8 cellular contexts compared by ENCODE assay signal in the genomic region with DNA sequence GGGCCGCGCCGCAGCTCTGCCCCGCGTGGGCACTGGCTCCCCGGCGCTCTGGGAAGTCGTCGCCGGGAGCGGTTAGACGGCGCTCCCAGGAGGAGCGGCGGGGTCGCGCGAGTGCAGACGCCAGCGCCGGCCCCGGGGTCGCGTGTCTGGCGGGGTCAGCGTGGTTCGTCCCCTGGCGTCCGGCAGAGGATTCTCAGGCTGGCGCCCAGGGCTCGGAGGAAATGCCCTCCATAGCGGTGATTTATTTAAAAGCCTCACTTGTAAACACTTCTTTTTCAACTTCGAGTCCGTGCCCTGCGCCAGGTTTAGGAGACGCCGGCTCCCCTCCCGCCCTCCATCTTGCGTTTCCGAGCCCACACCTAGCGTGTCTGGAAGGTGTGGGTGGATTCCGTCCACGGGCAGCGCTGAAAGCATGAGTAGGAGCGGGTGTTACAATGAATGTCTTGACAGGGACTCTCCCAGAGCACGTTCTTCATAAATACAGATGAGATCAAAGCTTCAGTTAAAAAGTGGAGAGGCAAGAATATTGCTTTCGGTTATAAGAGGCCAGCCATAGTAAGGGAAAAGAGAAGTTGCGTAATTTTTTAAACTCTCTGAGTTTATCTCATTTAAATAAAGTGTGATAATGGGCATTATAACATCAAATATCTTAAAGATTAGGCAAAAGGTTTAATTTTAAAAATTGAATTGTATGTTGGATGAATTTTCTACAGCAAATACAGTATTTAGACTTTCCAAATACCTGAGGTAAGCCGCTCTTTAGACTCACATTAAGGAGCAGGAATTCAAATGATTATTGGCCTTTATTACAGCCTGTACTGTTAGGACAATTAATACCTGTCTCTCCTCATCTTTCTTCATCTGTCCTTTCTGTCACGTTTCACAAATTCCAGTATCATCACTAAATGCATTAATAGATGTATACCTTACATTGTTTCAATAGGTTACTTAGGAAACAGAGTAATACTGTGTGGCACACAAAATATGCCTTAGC. TPM values are rescaled to one million over a fixed set of nuclear protein-coding genes. Genes with fewer than 3 reads are reported as not detected.
DNase-seq lines count a peak whose midpoint lies in the region; ATAC-seq and TF ChIP-seq lines count a peak whose summit lies in the region.

No MANE protein-coding gene starts in this region.

- H3K27ac Mint-ChIP-seq in activated CD8-positive, alpha-beta memory T cell treated with anti-CD3 and anti-CD28 coated beads, Interleukin-2, amount 10 ng/mL, durations not matched to agents 7 days and 5 days: peak overlapping the region; percentile 86

- peaks cover 5% of the 10 kb centered on the region for H3K36me3 Mint-ChIP-seq in activated CD8-positive, alpha-beta memory T cell treated with anti-CD3 and anti-CD28 coated beads, Interleukin-2, amount 10 ng/mL, durations not matched to agents 7 days and 5 days

- H3K36me3 ChIP-seq in mucosa of descending colon (ENCODE audit: low read depth): no peaks in the 10 kb centered on the region

- peak overlapping the region; percentile 77 for H3K4me3 ChIP-seq in epithelial cell of esophagus (ENCODE audit: low read length)
- H3K4me3 ChIP-seq in mucosa of descending colon: peak overlapping the region; percentile 57

- peak overlapping the region; percentile 91 for H3K4me3 Mint-ChIP-seq in activated CD8-positive, alpha-beta memory T cell treated with anti-CD3 and anti-CD28 coated beads, Interleukin-2, amount 10 ng/mL, durations not matched to agents 7 days and 5 days

- no peaks in the 10 kb centered on the region for H3K27me3 Mint-ChIP-seq in activated CD8-positive, alpha-beta memory T cell treated with anti-CD3 and anti-CD28 coated beads, Interleukin-2, amount 10 ng/mL, durations not matched to agents 7 days and 5 days

- TF ChIP-seq CTCF in epithelial cell of esophagus (IDR thresholded peaks at IDR 0.05; ENCODE audit: insufficient read depth, low read depth, low read length, missing control alignments) (no peak), mucosa of descending colon (IDR thresholded peaks at IDR 0.05) (no peak)

- DNase-seq in NCI-H510A treated with DMSO at 0.1 percent for 48 hours (lab: John Stamatoyannopoulos, UW): peak; percentile 25
- DNase-seq in NCI-H510A (lab: John Stamatoyannopoulos, UW): no peak
- peak; percentile 26 for DNase-seq in NCI-H226
- peak; percentile 67 for DNase-seq in activated CD8-positive, alpha-beta memory T cell treated with anti-CD3 and anti-CD28 coated beads, Interleukin-2, amount 10 ng/mL, durations not matched to agents 7 days and 5 days
- peak; percentile 63 for DNase-seq in epithelial cell of esophagus (ENCODE audit: low read depth)
- peak; percentile 52 to 72 (median 64) for DNase-seq in mucosa of descending colon
- peak; percentile 22 to 35 for DNase-seq in stimulated activated CD8-positive, alpha-beta memory T cell treated with anti-CD3 and anti-CD28 coated beads, Interleukin-4, amount 100 ng/mL, for 1 hour (ENCODE audit: low read depth in 2 of 2, low spot score in 1 of 2)

- CTCF ChIA-PET in activated CD8-positive, alpha-beta memory T cell treated with anti-CD3 and anti-CD28 coated beads, Interleukin-2, amount 10 ng/mL, durations not matched to agents 7 days and 5 days (lab: Charles Lee): interaction anchor here (0.8 to 1.8 kb wide), 5 partner anchors 10 to 88 kb away, joined by 3 to 6 read pairs (median 3); no protein-coding TSS in a partner anchor

- H3K4me1 Mint-ChIP-seq in activated CD8-positive, alpha-beta memory T cell treated with anti-CD3 and anti-CD28 coated beads, Interleukin-2, amount 10 ng/mL, durations not matched to agents 7 days and 5 days: peaks cover 43% of the 10 kb centered on the region

- no peaks in the 10 kb centered on the region for H3K9me3 ChIP-seq in mucosa of descending colon

- intact Hi-C loops in mucosa of descending colon (cut with DNase I, micrococcal nuclease): no loop called here

- ATAC-seq in HG02763 (IDR thresholded peaks at IDR 0.05; ENCODE audit: unreplicated experiment) (peak; percentile 50), mucosa of descending colon (peak; percentile 58)
- peak; percentile 61 for ATAC-seq in activated CD8-positive, alpha-beta memory T cell treated with anti-CD3 and anti-CD28 coated beads, Interleukin-2, amount 10 ng/mL, durations not matched to agents 7 days and 5 days

- H3K9me3 Mint-ChIP-seq in activated CD8-positive, alpha-beta memory T cell treated with anti-CD3 and anti-CD28 coated beads, Interleukin-2, amount 10 ng/mL, durations not matched to agents 7 days and 5 days (ENCODE audit: low read depth): no peaks in the 10 kb centered on the region

- H3K4me1 ChIP-seq in mucosa of descending colon (ENCODE audit: low read depth): peaks cover 5% of the 10 kb centered on the region

RNA-seq across cellular contexts. Expression of a gene that starts 0.9 kb away (rescaled TPM):
- total RNA-seq in activated CD8-positive, alpha-beta memory T cell treated with anti-CD3 and anti-CD28 coated beads, Interleukin-2, amount 10 ng/mL, durations not matched to agents 7 days and 5 days: 1 to 10 TPM; 1.4 to 2.3 TPM
- total RNA-seq in mucosa of descending colon: 1 to 10 TPM in 2 of 3 donors, under 1 TPM in 1; 0.75 to 2.1 (median 1.8) TPM
